Comparison of ENCODE assay signal across 16 cellular contexts in the genomic region with DNA sequence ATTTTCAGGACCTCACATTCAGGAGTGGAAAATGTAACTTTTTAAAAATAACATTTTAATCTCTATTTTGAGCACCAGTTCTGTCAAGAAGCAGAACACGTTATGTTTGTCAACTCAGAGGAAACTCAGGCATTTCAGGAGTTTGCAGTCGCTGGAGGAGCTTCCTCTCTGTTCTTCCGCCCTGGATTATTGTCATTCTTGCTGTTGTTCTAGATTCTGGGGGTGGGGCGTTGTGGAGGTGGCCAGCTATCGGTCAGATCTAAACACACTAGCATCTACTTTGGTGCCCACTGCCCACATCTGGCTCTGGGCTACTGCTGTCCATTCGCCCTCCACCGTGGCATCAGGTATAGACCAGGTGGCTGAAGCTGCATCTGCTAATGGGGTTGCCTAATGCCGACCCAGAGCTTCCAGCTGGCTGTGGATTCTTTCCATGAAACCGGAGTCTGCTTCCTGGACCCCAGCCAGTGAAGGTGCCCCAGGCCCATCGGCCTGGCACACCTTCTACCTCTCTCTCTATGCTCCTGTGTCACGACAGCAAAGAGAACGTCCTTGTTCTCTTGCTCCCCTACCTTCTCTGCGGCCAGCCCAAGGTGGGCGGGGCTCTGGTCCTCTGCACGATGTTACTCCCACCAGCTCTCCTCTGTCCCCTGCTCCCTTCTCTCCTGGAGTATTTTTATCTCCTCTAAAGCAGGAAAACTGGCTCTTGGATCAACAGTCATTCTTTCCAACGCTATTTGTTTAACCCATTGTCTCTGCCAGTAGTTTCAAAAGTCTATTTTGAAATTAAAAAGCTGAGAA. TPM values are rescaled to one million over a fixed set of nuclear protein-coding genes. Genes with fewer than 3 reads are reported as not detected.
DNase-seq lines count a peak whose midpoint lies in the region; ATAC-seq and TF ChIP-seq lines count a peak whose summit lies in the region.
"Had no signal": no experiment of that assay in that cellular context is flagged by ENCODE, and none has a peak within 500 bp of the region (broad histone marks: within the 10 kb centered on the region; RNA-seq: fewer than 3 reads in every experiment).

No MANE protein-coding gene starts in this region.

- DNase-seq in GM10266 (ENCODE audit: extremely low spot score) (no peak), erythroblast (lab: John Stamatoyannopoulos, UW) (no peak), NCI-H1092 treated with DMSO at 0.1 percent for 48 hours (lab: John Stamatoyannopoulos, UW) (no peak)
- no peak for DNase-seq in CD8-positive, alpha-beta T cell
- DNase-seq: activated CD4-positive, CD25-positive, alpha-beta regulatory T cell treated with anti-CD3 and anti-CD28 coated beads, Interleukin-2, amount 50 U/mL, for 72 hours; activated T-cell treated with anti-CD3 and anti-CD28 coated beads, Interleukin-2, amount 50 U/mL, for 4 hours; AML-193; anterior cingulate cortex; effector CD8-positive, alpha-beta T cell; EL; hippocampal formation; naive B cell had no signal

- no peaks in the 10 kb centered on the region for H3K4me1 ChIP-seq in muscle layer of duodenum (ENCODE audit: control insufficient read depth in 1 of 2, insufficient read depth in 2 of 2, low read length in 2 of 2)
- no peaks in the 10 kb centered on the region for H3K4me1 ChIP-seq in CD8-positive, alpha-beta T cell (ENCODE audit: insufficient read depth, low read length)

- POLR2A ChIA-PET in CD8-positive, alpha-beta T cell (lab: Charles Lee): no interaction called here

- TF ChIP-seq CTCF in C4-2B (conservative IDR thresholded peaks at IDR 0.05): no peak
- TF ChIP-seq CTCF in GM10266 (IDR thresholded peaks at IDR 0.05; ENCODE audit: control insufficient read depth, insufficient read depth, low read depth, missing control alignments): no peak
- no peak for TF ChIP-seq CTCF in CD8-positive, alpha-beta T cell (IDR thresholded peaks at IDR 0.05)

- H3K9me3 ChIP-seq in muscle layer of duodenum (ENCODE audit: control insufficient read depth in 1 of 2, low read length in 2 of 2): no peaks in the 10 kb centered on the region
- H3K9me3 ChIP-seq in CD8-positive, alpha-beta T cell (ENCODE audit: low read length): no peaks in the 10 kb centered on the region

- ATAC-seq in esophagus mucosa: peak; percentile 58
- ATAC-seq in CD8-positive, alpha-beta T cell: no peak
- ATAC-seq: activated T-cell treated with anti-CD3 and anti-CD28 coated beads, Interleukin-2, amount 50 U/mL, for 4 hours had no signal

- H3K27me3 ChIP-seq in muscle layer of duodenum (ENCODE audit: low read depth, low read length): no peaks in the 10 kb centered on the region
- no peaks in the 10 kb centered on the region for H3K27me3 ChIP-seq in CD8-positive, alpha-beta T cell (ENCODE audit: insufficient read depth, low read length)

- H3K36me3 ChIP-seq in muscle layer of duodenum (ENCODE audit: control insufficient read depth in 1 of 2, insufficient read depth in 2 of 2, low read length in 2 of 2): no peaks in the 10 kb centered on the region
- no peaks in the 10 kb centered on the region for H3K36me3 ChIP-seq in CD8-positive, alpha-beta T cell (ENCODE audit: insufficient read depth, low read length)

- no peak for TF ChIP-seq EP300 in Ishikawa (IDR thresholded peaks at IDR 0.05; ENCODE audit: borderline replicate concordance)

- CTCF ChIA-PET in CD8-positive, alpha-beta T cell (lab: Charles Lee): no interaction called here

- H3K27ac ChIP-seq in C4-2B (peak overlapping the region; percentile 36), muscle layer of duodenum (ENCODE audit: low read length) (no peak overlapping the region)
- H3K27ac ChIP-seq in CD8-positive, alpha-beta T cell (ENCODE audit: low read depth, low read length): no peak overlapping the region

- H3K4me3 ChIP-seq in muscle layer of duodenum (ENCODE audit: low read depth in 1 of 2, low read length in 2 of 2): peak overlapping the region; percentile 28 to 43
- H3K4me3 ChIP-seq in CD8-positive, alpha-beta T cell (ENCODE audit: low read depth, low read length): no peak overlapping the region

- no peaks in the 10 kb centered on the region for H3K9me3 Mint-ChIP-seq in CD8-positive, alpha-beta T cell
- H3K9me3 Mint-ChIP-seq: activated T-cell treated with anti-CD3 and anti-CD28 coated beads, Interleukin-2, amount 50 U/mL, for 4 hours; naive B cell had no signal

- intact Hi-C loops in CD8-positive, alpha-beta T cell (cut with DNase I, micrococcal nuclease): loop anchor here in 1 of 2 experiments (10.0 kb wide), 1 partner anchor 63 kb away; no protein-coding TSS in a partner anchor

- no peaks in the 10 kb centered on the region for H3K36me3 Mint-ChIP-seq in CD8-positive, alpha-beta T cell
- H3K36me3 Mint-ChIP-seq: naive B cell had no signal

- no peaks in the 10 kb centered on the region for H3K4me1 Mint-ChIP-seq in CD8-positive, alpha-beta T cell (ENCODE audit: low read depth)
- H3K4me1 Mint-ChIP-seq: naive B cell had no signal

- no peak overlapping the region for H3K27ac Mint-ChIP-seq in CD8-positive, alpha-beta T cell

- H3K4me3 Mint-ChIP-seq in CD8-positive, alpha-beta T cell: no peak overlapping the region
- H3K4me3 Mint-ChIP-seq: activated T-cell treated with anti-CD3 and anti-CD28 coated beads, Interleukin-2, amount 50 U/mL, for 4 hours had no signal

- no peak for TF ChIP-seq RAD21 in Ishikawa (IDR thresholded peaks at IDR 0.05; ENCODE audit: low read depth)

- TF ChIP-seq POLR2A in erythroblast (IDR thresholded peaks at IDR 0.05; ENCODE audit: low read length): no peak

- H3K27me3 Mint-ChIP-seq in CD8-positive, alpha-beta T cell (ENCODE audit: low read depth): peaks cover 3% of the 10 kb centered on the region

TF ChIP-seq in Ishikawa, 13 proteins besides CTCF, POLR2A, EP300 and RAD21:
- TF ChIP-seq, protein P1, sequence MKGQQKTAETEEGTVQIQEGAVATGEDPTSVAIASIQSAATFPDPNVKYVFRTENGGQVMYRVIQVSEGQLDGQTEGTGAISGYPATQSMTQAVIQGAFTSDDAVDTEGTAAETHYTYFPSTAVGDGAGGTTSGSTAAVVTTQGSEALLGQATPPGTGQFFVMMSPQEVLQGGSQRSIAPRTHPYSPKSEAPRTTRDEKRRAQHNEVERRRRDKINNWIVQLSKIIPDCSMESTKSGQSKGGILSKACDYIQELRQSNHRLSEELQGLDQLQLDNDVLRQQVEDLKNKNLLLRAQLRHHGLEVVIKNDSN (IDR thresholded peaks at IDR 0.05): no peak
- TF ChIP-seq TEAD4 (IDR thresholded peaks at IDR 0.05) (no peak), CEBPB (IDR thresholded peaks at IDR 0.05) (0 out of 2 replicates have a peak, but pooled peaks have one; percentile 30), CREB1 (IDR thresholded peaks at IDR 0.05; ENCODE audit: low read depth) (no peak), ZBTB7A (IDR thresholded peaks at IDR 0.05; ENCODE audit: low read depth) (0 out of 2 replicates have a peak, but pooled peaks have one; percentile 27), FOXM1 (IDR thresholded peaks at IDR 0.05; ENCODE audit: borderline replicate concordance, low read depth) (no peak), NFIC (IDR thresholded peaks at IDR 0.05) (0 out of 2 replicates have a peak, but pooled peaks have one; percentile 15)
- TF ChIP-seq, protein P2, sequence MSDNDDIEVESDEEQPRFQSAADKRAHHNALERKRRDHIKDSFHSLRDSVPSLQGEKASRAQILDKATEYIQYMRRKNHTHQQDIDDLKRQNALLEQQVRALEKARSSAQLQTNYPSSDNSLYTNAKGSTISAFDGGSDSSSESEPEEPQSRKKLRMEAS (IDR thresholded peaks at IDR 0.05): no peak

RNA-seq across cellular contexts. Expression of a gene that starts 36.6 kb away (rescaled TPM):
- total RNA-seq in esophagus mucosa: 15.9 TPM
- 1 to 10 TPM; 5.2 to 5.4 TPM for total RNA-seq in CD8-positive, alpha-beta T cell

RNA-seq across cellular contexts. Expression of a gene that starts 50.9 kb away (rescaled TPM):
- 11.5 TPM for total RNA-seq in esophagus mucosa
- total RNA-seq in CD8-positive, alpha-beta T cell: 10 to 100 TPM; 16.3 to 16.5 TPM
